Comparison of ENCODE assay signal across 15 cellular contexts in the genomic region with DNA sequence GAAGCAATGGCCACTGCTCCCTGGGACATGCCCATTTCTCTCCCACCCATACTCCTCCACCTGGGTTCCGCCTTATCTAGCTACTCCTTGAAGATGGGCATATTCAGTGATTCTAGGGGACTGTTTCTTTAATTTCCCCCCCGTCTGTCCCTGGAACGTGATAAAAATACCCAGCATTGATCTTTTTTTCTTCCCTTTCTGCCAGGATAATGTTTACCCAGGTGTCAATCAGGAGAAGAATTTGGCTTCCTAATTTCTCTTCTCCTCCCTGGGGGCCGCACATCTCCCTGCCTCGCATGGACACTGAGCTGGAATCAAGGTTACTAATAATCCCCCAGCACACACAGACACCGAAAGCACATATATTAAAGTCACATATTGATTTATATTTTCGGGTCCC. TPM values are rescaled to one million over a fixed set of nuclear protein-coding genes. Genes with fewer than 3 reads are reported as not detected.
A peak's percentile ranks its signal among the peaks of the same experiment; 100 is the strongest.
DNase-seq lines count a peak whose midpoint lies in the region; ATAC-seq and TF ChIP-seq lines count a peak whose summit lies in the region.
"Had no signal": no experiment of that assay in that cellular context is flagged by ENCODE, and none has a peak within 500 bp of the region (broad histone marks: within the 10 kb centered on the region; RNA-seq: fewer than 3 reads in every experiment).

No MANE protein-coding gene starts in this region.

- TF ChIP-seq CTCF in nephron (IDR thresholded peaks at IDR 0.05; ENCODE audit: unreplicated experiment in 3 of 3) (no peak), GM23338 (conservative IDR thresholded peaks at IDR 0.05; ENCODE audit: low read depth in 2 of 2) (no peak), CD14-positive monocyte (IDR thresholded peaks at IDR 0.05) (no peak)

- intact Hi-C loops in CD14-positive monocyte (cut with micrococcal nuclease) = no loop called here

- no peak overlapping the region for H3K4me3 Mint-ChIP-seq in nephron
- H3K4me3 Mint-ChIP-seq in GM23338 = no peak overlapping the region
- H3K4me3 Mint-ChIP-seq in CD14-positive monocyte = no peak overlapping the region
- H3K4me3 Mint-ChIP-seq: HFFc6 had no signal

- peaks cover 52% of the 10 kb centered on the region for H3K4me1 Mint-ChIP-seq in nephron
- peaks cover 34% of the 10 kb centered on the region for H3K4me1 Mint-ChIP-seq in GM23338
- H3K4me1 Mint-ChIP-seq in CD14-positive monocyte = peaks cover 23% of the 10 kb centered on the region

- H3K27ac Mint-ChIP-seq in nephron (peak overlapping the region in 2 of 3 experiments; percentile 7), GM23338 (no peak overlapping the region), CD14-positive monocyte (peak overlapping the region in 1 of 7 donors; percentile 68)
- H3K27ac Mint-ChIP-seq: HFFc6 had no signal

- H3K9me2 ChIP-seq in GM23338 (ENCODE audit: insufficient read depth) = no peaks in the 10 kb centered on the region

- H3K9me3 Mint-ChIP-seq in nephron (no peaks in the 10 kb centered on the region), GM23338 (no peaks in the 10 kb centered on the region), CD14-positive monocyte (peaks cover 0 to 20% (median 8%) of the 10 kb centered on the region in 7 donors)
- H3K9me3 Mint-ChIP-seq: CD8-positive, alpha-beta memory T cell; HFFc6 had no signal

- peak; percentile 49 for ATAC-seq in left lobe of liver
- no peak for ATAC-seq in GM23338

- peaks cover 21% of the 10 kb centered on the region for H3K4me1 ChIP-seq in GM23338 (ENCODE audit: insufficient read depth)

- H3K36me3 Mint-ChIP-seq in nephron (ENCODE audit: low read depth) (no peaks in the 10 kb centered on the region), GM23338 (ENCODE audit: low read depth) (no peaks in the 10 kb centered on the region; the same call in 2 of the 3 replicates), CD14-positive monocyte (peaks cover 3 to 16% of the 10 kb centered on the region in 2 donors)
- H3K36me3 Mint-ChIP-seq: CD8-positive, alpha-beta memory T cell had no signal

- H3K36me3 ChIP-seq in GM23338 (ENCODE audit: insufficient read depth) = no peaks in the 10 kb centered on the region
- H3K36me3 ChIP-seq: HAP-1 had no signal

- H3K27ac ChIP-seq in GM23338 (ENCODE audit: low read depth) = no peak overlapping the region
- H3K27ac ChIP-seq: 22Rv1, HL-60 had no signal

- peaks cover 7% of the 10 kb centered on the region; the same call in 1 of the 2 replicates for H3F3A ChIP-seq in GM23338 (replicated peaks; ENCODE audit: low read depth)

- H3K79me2 ChIP-seq in GM23338 (replicated peaks; ENCODE audit: insufficient read depth) = no peaks in the 10 kb centered on the region

- H2AFZ ChIP-seq in GM23338 = no peak overlapping the region

- peaks cover 43% of the 10 kb centered on the region for H3K27me3 ChIP-seq in GM23338 (ENCODE audit: insufficient read depth)

- no peak overlapping the region for H3K4me3 ChIP-seq in GM23338
- H3K4me3 ChIP-seq: HAP-1 had no signal

- no peak overlapping the region for H3K4me2 ChIP-seq in GM23338

- no peaks in the 10 kb centered on the region; the same call in 1 of the 2 replicates for H4K20me1 ChIP-seq in GM23338 (replicated peaks; ENCODE audit: insufficient read depth)

- peaks cover 32% of the 10 kb centered on the region for H3K27me3 Mint-ChIP-seq in nephron (ENCODE audit: low read depth)
- peaks cover 43% of the 10 kb centered on the region for H3K27me3 Mint-ChIP-seq in GM23338 (ENCODE audit: insufficient read depth, low read depth, poor library complexity)
- peaks cover 33 to 45% (median 37%) of the 10 kb centered on the region in 3 donors for H3K27me3 Mint-ChIP-seq in CD14-positive monocyte (ENCODE audit: low read depth in 3 of 3)

- DNase-seq in NCI-H1417 (lab: John Stamatoyannopoulos, UW) = peak in 2 of 3 experiments; percentile 28 to 33
- no peak for DNase-seq in NCI-H1417 treated with DMSO at 0.1 percent for 48 hours (lab: John Stamatoyannopoulos, UW)
- DNase-seq in left lobe of liver (ENCODE audit: low spot score) = no peak
- no peak for DNase-seq in NCI-H2107 (lab: John Stamatoyannopoulos, UW)
- no peak for DNase-seq in GM23338 (ENCODE audit: low spot score)
- no peak for DNase-seq in NK-92 (lab: John Stamatoyannopoulos, UW; ENCODE audit: unreplicated experiment)
- no peak for DNase-seq in CD14-positive monocyte (ENCODE audit: low spot score)
- DNase-seq: CD8-positive, alpha-beta memory T cell; DND-41; GDM1; HFFc6 had no signal

TF ChIP-seq in GM23338, 12 proteins besides CTCF, POLR2A, EP300 and RAD21 (continues in another document):
- TF ChIP-seq, protein P1, sequence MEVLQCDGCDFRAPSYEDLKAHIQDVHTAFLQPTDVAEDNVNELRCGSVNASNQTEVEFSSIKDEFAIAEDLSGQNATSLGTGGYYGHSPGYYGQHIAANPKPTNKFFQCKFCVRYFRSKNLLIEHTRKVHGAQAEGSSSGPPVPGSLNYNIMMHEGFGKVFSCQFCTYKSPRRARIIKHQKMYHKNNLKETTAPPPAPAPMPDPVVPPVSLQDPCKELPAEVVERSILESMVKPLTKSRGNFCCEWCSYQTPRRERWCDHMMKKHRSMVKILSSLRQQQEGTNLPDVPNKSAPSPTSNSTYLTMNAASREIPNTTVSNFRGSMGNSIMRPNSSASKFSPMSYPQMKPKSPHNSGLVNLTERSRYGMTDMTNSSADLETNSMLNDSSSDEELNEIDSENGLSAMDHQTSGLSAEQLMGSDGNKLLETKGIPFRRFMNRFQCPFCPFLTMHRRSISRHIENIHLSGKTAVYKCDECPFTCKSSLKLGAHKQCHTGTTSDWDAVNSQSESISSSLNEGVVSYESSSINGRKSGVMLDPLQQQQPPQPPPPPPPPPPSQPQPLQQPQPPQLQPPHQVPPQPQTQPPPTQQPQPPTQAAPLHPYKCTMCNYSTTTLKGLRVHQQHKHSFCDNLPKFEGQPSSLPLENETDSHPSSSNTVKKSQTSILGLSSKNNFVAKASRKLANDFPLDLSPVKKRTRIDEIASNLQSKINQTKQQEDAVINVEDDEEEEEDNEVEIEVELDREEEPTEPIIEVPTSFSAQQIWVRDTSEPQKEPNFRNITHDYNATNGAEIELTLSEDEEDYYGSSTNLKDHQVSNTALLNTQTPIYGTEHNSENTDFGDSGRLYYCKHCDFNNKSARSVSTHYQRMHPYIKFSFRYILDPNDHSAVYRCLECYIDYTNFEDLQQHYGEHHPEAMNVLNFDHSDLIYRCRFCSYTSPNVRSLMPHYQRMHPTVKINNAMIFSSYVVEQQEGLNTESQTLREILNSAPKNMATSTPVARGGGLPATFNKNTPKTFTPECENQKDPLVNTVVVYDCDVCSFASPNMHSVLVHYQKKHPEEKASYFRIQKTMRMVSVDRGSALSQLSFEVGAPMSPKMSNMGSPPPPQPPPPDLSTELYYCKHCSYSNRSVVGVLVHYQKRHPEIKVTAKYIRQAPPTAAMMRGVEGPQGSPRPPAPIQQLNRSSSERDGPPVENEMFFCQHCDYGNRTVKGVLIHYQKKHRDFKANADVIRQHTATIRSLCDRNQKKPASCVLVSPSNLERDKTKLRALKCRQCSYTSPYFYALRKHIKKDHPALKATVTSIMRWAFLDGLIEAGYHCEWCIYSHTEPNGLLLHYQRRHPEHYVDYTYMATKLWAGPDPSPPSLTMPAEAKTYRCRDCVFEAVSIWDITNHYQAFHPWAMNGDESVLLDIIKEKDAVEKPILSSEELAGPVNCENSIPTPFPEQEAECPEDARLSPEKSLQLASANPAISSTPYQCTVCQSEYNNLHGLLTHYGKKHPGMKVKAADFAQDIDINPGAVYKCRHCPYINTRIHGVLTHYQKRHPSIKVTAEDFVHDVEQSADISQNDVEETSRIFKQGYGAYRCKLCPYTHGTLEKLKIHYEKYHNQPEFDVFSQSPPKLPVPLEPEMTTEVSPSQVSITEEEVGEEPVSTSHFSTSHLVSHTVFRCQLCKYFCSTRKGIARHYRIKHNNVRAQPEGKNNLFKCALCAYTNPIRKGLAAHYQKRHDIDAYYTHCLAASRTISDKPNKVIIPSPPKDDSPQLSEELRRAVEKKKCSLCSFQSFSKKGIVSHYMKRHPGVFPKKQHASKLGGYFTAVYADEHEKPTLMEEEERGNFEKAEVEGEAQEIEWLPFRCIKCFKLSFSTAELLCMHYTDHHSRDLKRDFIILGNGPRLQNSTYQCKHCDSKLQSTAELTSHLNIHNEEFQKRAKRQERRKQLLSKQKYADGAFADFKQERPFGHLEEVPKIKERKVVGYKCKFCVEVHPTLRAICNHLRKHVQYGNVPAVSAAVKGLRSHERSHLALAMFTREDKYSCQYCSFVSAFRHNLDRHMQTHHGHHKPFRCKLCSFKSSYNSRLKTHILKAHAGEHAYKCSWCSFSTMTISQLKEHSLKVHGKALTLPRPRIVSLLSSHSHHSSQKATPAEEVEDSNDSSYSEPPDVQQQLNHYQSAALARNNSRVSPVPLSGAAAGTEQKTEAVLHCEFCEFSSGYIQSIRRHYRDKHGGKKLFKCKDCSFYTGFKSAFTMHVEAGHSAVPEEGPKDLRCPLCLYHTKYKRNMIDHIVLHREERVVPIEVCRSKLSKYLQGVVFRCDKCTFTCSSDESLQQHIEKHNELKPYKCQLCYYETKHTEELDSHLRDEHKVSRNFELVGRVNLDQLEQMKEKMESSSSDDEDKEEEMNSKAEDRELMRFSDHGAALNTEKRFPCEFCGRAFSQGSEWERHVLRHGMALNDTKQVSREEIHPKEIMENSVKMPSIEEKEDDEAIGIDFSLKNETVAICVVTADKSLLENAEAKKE (CRISPR knock-in tag; IDR thresholded peaks at IDR 0.05) = no peak
- TF ChIP-seq EZH2phosphoT487 (IDR thresholded peaks at IDR 0.05; ENCODE audit: unreplicated experiment) (no peak), ZNF114 (CRISPR knock-in tag; IDR thresholded peaks at IDR 0.05) (no peak), CREB1 (CRISPR knock-in tag; IDR thresholded peaks at IDR 0.05; ENCODE audit: low read depth) (no peak), NANOG (IDR thresholded peaks at IDR 0.05; ENCODE audit: borderline replicate concordance) (no peak), JUNB (IDR thresholded peaks at IDR 0.05; ENCODE audit: unreplicated experiment) (no peak)

RNA-seq across cellular contexts. Expression of a gene that starts 35.2 kb away (rescaled TPM):
- total RNA-seq in left lobe of liver = 19.3 TPM
- total RNA-seq in GM23338 (2014; rRNA removed; shearing (Covaris generic)) = 51.3 and 57.2 TPM in 2 replicates
- polyA plus RNA-seq in GM23338 (2016; fragmentation: Nextera tagmentation; extraction: Ambion mirVana) (23.7 and 28.7 TPM in 2 replicates), CD14-positive monocyte (1 to 10 TPM; 6.6 to 8.7 TPM)

RNA-seq across cellular contexts. Expression of a gene that starts 44.9 kb away (rescaled TPM):
- 77.0 TPM for total RNA-seq in left lobe of liver
- 80.9 and 95.6 TPM in 2 replicates for total RNA-seq in GM23338 (2014; rRNA removed; shearing (Covaris generic))
- polyA plus RNA-seq in GM23338 (2016; fragmentation: Nextera tagmentation; extraction: Ambion mirVana) (298 and 327 TPM in 2 replicates), CD14-positive monocyte (10 to 100 TPM; 45.1 to 50.2 TPM)

RNA-seq across cellular contexts. Expression of a gene that starts 48.1 kb away (rescaled TPM):
- total RNA-seq in left lobe of liver = 0.13 TPM
- 4.9 and 14.4 TPM in 2 replicates for total RNA-seq in GM23338 (2014; rRNA removed; shearing (Covaris generic))
- polyA plus RNA-seq in GM23338 (2016; fragmentation: Nextera tagmentation; extraction: Ambion mirVana) (4.3 and 6.8 TPM in 2 replicates), CD14-positive monocyte (not detected)
- total RNA-seq: CD8-positive, alpha-beta memory T cell had no signal
- polyA plus RNA-seq: CD8-positive, alpha-beta memory T cell had no signal

Comparison
In these comparisons a context has a peak if more than half of its experiments do, and no peak if none do; other contexts are left out.
1. DNase-seq: peak in NCI-H1417 (2 of 3); none in NCI-H1417 treated with DMSO at 0.1 percent for 48 hours (single experiment), left lobe of liver (single experiment), NCI-H2107 (single experiment), GM23338 (single experiment), NK-92 (single experiment) and CD14-positive monocyte (single experiment).